21 cellular contexts compared by ENCODE assay signal in genomic region chr1:155182052-155182550, GRCh38.
"Had no signal": no experiment of that assay in that cellular context is flagged by ENCODE, and none has a peak within 500 bp of the region (broad histone marks: within the 10 kb centered on the region; RNA-seq: fewer than 3 reads in every experiment).

No MANE protein-coding gene starts in this region.

- H3K27ac ChIP-seq: lower lobe of right lung, prostate gland, spleen, thyroid gland, upper lobe of right lung had no signal

- H3K9me3 ChIP-seq: lower lobe of right lung, prostate gland, spleen, thyroid gland, upper lobe of right lung had no signal

- H3K4me1 ChIP-seq: prostate gland had no signal

- ATAC-seq: activated T-cell treated with anti-CD3 and anti-CD28 coated beads, Interleukin-2, amount 50 U/mL, for 72 hours; left lobe of liver; lower lobe of right lung; stimulated activated naive CD8-positive, alpha-beta T cell treated with anti-CD3 and anti-CD28 coated beads, Interleukin-15, Interleukin-2, amounts not matched to agents 100 U/mL and 50 U/mL, for 24 hours; upper lobe of right lung had no signal

- DNase-seq: activated B cell treated with CpG ODN at 0.5 μM for 24 hours; activated CD4-positive, alpha-beta memory T cell treated with anti-CD3 and anti-CD28 coated beads for 36 hours; activated CD4-positive, alpha-beta T cell treated with anti-CD3 and anti-CD28 coated beads for 4 hours; activated effector memory CD4-positive, alpha-beta T cell treated with anti-CD3 and anti-CD28 coated beads, Interleukin-2, amount 50 U/mL, for 16 hours; activated naive CD8-positive, alpha-beta T cell treated with anti-CD3 and anti-CD28 coated beads for 36 hours; activated T-cell treated with anti-CD3 and anti-CD28 coated beads, Interleukin-2, amount 50 U/mL, for 72 hours; cortex of kidney; naive B cell; occipital lobe; spleen; stimulated activated CD4-positive, alpha-beta T cell treated with anti-CD3 and anti-CD28 coated beads, Interleukin-4, amount 100 ng/mL, for 1 hour; stimulated activated naive CD8-positive, alpha-beta T cell treated with anti-CD3 and anti-CD28 coated beads, Interleukin-15, Interleukin-2, amounts not matched to agents 100 U/mL and 50 U/mL, for 24 hours; substantia nigra; T1000; thyroid gland; upper lobe of right lung had no signal

- FAIRE-seq: astrocyte, endometrium had no signal

- H3K27me3 ChIP-seq: spleen, thyroid gland, upper lobe of right lung had no signal

- H3K36me3 ChIP-seq: lower lobe of right lung, prostate gland, thyroid gland, upper lobe of right lung had no signal

- H3K4me3 ChIP-seq: lower lobe of right lung, prostate gland, spleen, thyroid gland, upper lobe of right lung had no signal
